9 cellular contexts compared by ENCODE assay signal in the genomic region with DNA sequence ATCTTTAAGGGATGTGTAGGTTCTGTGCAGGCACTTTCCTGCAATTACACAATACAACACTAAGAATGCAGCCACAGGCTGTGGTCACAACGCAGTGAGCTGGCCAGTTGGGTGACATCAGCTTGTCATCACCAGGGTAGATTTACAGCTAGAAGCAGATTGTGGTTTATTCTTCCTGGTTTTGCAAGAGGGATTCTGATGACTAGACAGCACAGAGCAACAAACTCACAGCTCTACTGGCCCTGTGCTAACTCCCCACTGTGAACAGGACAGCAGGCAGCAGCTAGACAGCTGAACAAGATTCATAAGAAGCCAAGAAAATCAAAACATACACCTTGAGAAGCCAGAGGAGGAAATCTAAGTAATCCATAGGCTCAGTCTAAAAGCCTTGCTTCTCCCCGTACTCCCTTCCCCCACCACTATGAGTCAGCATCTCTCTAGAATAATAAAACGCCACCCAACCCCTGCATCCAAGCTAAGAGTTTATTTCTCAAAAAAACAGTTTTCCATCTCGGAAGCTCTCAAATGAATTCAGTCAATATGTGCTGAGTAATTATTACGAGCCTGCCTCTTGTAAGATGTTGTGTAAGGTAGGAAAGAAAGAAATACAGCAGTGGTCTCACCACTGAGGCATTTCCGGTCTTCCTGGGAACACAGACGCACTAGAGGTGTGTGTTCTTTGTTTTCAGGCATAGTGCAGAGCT.
DNase-seq lines count a peak whose midpoint lies in the region; ATAC-seq and TF ChIP-seq lines count a peak whose summit lies in the region.
"Had no signal": no experiment of that assay in that cellular context is flagged by ENCODE, and none has a peak within 500 bp of the region (broad histone marks: within the 10 kb centered on the region; RNA-seq: fewer than 3 reads in every experiment).

No MANE protein-coding gene starts in this region.

- H3K36me3 ChIP-seq in Loucy (ENCODE audit: insufficient read depth, low read length): peaks cover 1% of the 10 kb centered on the region; the same call in 1 of the 2 replicates
- H3K36me3 ChIP-seq in CD8-positive, alpha-beta memory T cell (ENCODE audit: insufficient read depth, low read length): no peaks in the 10 kb centered on the region

- no peak overlapping the region for H3K27ac ChIP-seq in CD8-positive, alpha-beta memory T cell (ENCODE audit: low read depth, low read length)

- ATAC-seq in GM21825 (IDR thresholded peaks at IDR 0.05; ENCODE audit: unreplicated experiment): peak; percentile 87
- ATAC-seq in GM19351 (IDR thresholded peaks at IDR 0.05; ENCODE audit: unreplicated experiment): no peak

- peaks cover 9% of the 10 kb centered on the region; the same call in 1 of the 2 replicates for H3F3A ChIP-seq in Loucy (ENCODE audit: low read depth)

- no peaks in the 10 kb centered on the region for H3K79me2 ChIP-seq in Loucy (ENCODE audit: insufficient read depth, low read length)

- CTCF ChIA-PET in CD8-positive, alpha-beta memory T cell (lab: Charles Lee): no interaction called here

- H3K4me3 ChIP-seq in Loucy (ENCODE audit: low read length, poor library complexity, severe bottlenecking): peak overlapping the region; percentile 33
- no peak overlapping the region for H3K4me3 ChIP-seq in CD8-positive, alpha-beta memory T cell (ENCODE audit: low read length)

- H3K27ac Mint-ChIP-seq in glutamatergic neuron (ENCODE audit: unreplicated experiment) (peak overlapping the region; percentile 95), osteocyte (ENCODE audit: unreplicated experiment) (peak overlapping the region; percentile 97)
- H3K27ac Mint-ChIP-seq in CD8-positive, alpha-beta memory T cell: peak overlapping the region in 2 of 8 donors; percentile 19 to 53
- H3K27ac Mint-ChIP-seq: activated naive CD4-positive, alpha-beta T cell treated with anti-CD3 and anti-CD28 coated beads, Interleukin-2, amount 50 U/mL, for 24 hours had no signal

- H4K20me1 ChIP-seq in Loucy (ENCODE audit: insufficient read depth, low read length, poor library complexity, severe bottlenecking): no peaks in the 10 kb centered on the region

- DNase-seq in EL (peak; percentile 99), glutamatergic neuron (no peak), osteocyte (ENCODE audit: extremely low spot score, unreplicated experiment) (no peak)
- peak; percentile 46 to 55 for DNase-seq in activated T-cell treated with anti-CD3 and anti-CD28 coated beads, Interleukin-2, amount 50 U/mL, for 48 hours
- DNase-seq in CD8-positive, alpha-beta memory T cell: no peak

- peak overlapping the region; percentile 64 for H3K9ac ChIP-seq in Loucy (ENCODE audit: low read depth, low read length, poor library complexity, severe bottlenecking)

- H3K27me3 Mint-ChIP-seq in glutamatergic neuron (ENCODE audit: unreplicated experiment): peaks cover 4% of the 10 kb centered on the region
- no peaks in the 10 kb centered on the region for H3K27me3 Mint-ChIP-seq in osteocyte (ENCODE audit: unreplicated experiment)
- H3K27me3 Mint-ChIP-seq in CD8-positive, alpha-beta memory T cell: no peaks in the 10 kb centered on the region
- H3K27me3 Mint-ChIP-seq: activated naive CD4-positive, alpha-beta T cell treated with anti-CD3 and anti-CD28 coated beads, Interleukin-2, amount 50 U/mL, for 24 hours had no signal

- no peaks in the 10 kb centered on the region for H3K27me3 ChIP-seq in Loucy (ENCODE audit: insufficient read depth, low read length, poor library complexity, severe bottlenecking)
- H3K27me3 ChIP-seq in CD8-positive, alpha-beta memory T cell (ENCODE audit: insufficient read depth, low read length, poor library complexity, severe bottlenecking): no peaks in the 10 kb centered on the region

- TF ChIP-seq CTCF in Loucy (conservative IDR thresholded peaks at IDR 0.05; ENCODE audit: low read length): no peak
- no peak for TF ChIP-seq CTCF in glutamatergic neuron (IDR thresholded peaks at IDR 0.05; ENCODE audit: partially characterized antibody, unreplicated experiment)
- no peak for TF ChIP-seq CTCF in osteocyte (IDR thresholded peaks at IDR 0.05)

- H3K9me3 Mint-ChIP-seq in glutamatergic neuron (ENCODE audit: unreplicated experiment) (no peaks in the 10 kb centered on the region), osteocyte (ENCODE audit: unreplicated experiment) (no peaks in the 10 kb centered on the region)
- no peaks in the 10 kb centered on the region for H3K9me3 Mint-ChIP-seq in CD8-positive, alpha-beta memory T cell
- H3K9me3 Mint-ChIP-seq: activated naive CD4-positive, alpha-beta T cell treated with anti-CD3 and anti-CD28 coated beads, Interleukin-2, amount 50 U/mL, for 24 hours had no signal

- H3K4me1 Mint-ChIP-seq in glutamatergic neuron (ENCODE audit: low read depth, unreplicated experiment): peaks cover 16% of the 10 kb centered on the region
- H3K4me1 Mint-ChIP-seq in osteocyte (ENCODE audit: unreplicated experiment): peaks cover 31% of the 10 kb centered on the region
- H3K4me1 Mint-ChIP-seq in CD8-positive, alpha-beta memory T cell: peaks cover 13 to 32% (median 16%) of the 10 kb centered on the region in 3 donors
- H3K4me1 Mint-ChIP-seq: activated naive CD4-positive, alpha-beta T cell treated with anti-CD3 and anti-CD28 coated beads, Interleukin-2, amount 50 U/mL, for 24 hours had no signal

- H3K4me1 ChIP-seq in Loucy (ENCODE audit: insufficient read depth, low read length, poor library complexity, severe bottlenecking): peaks cover 42% of the 10 kb centered on the region
- no peaks in the 10 kb centered on the region for H3K4me1 ChIP-seq in CD8-positive, alpha-beta memory T cell (ENCODE audit: insufficient read depth, low read length)

- POLR2A ChIA-PET in CD8-positive, alpha-beta memory T cell (lab: Charles Lee): interaction anchor here (0.5 kb wide), 1 partner anchor 9 kb away, joined by 3 read pairs; no protein-coding TSS in a partner anchor

- no peaks in the 10 kb centered on the region for H3K9me2 ChIP-seq in Loucy (replicated peaks; ENCODE audit: low read depth, low read length)

- no peaks in the 10 kb centered on the region for H3K36me3 Mint-ChIP-seq in glutamatergic neuron (ENCODE audit: unreplicated experiment)
- peaks cover 3% of the 10 kb centered on the region for H3K36me3 Mint-ChIP-seq in osteocyte (ENCODE audit: unreplicated experiment)
- peaks cover 26 to 70% (median 41%) of the 10 kb centered on the region in 3 donors for H3K36me3 Mint-ChIP-seq in CD8-positive, alpha-beta memory T cell

- peak overlapping the region; percentile 61 for H2AFZ ChIP-seq in Loucy (ENCODE audit: low read length)

- H3K4me2 ChIP-seq in Loucy (ENCODE audit: low read depth, low read length, poor library complexity, severe bottlenecking): peak overlapping the region; percentile 73

- no peaks in the 10 kb centered on the region for H3K9me3 ChIP-seq in Loucy (ENCODE audit: insufficient read depth, low read depth, low read length)
- H3K9me3 ChIP-seq in CD8-positive, alpha-beta memory T cell (ENCODE audit: low read length): no peaks in the 10 kb centered on the region

- H3K4me3 Mint-ChIP-seq in glutamatergic neuron (ENCODE audit: unreplicated experiment): peak overlapping the region; percentile 49
- H3K4me3 Mint-ChIP-seq in osteocyte (ENCODE audit: unreplicated experiment): peak overlapping the region; percentile 70
- H3K4me3 Mint-ChIP-seq in CD8-positive, alpha-beta memory T cell: no peak overlapping the region
- H3K4me3 Mint-ChIP-seq: activated naive CD4-positive, alpha-beta T cell treated with anti-CD3 and anti-CD28 coated beads, Interleukin-2, amount 50 U/mL, for 24 hours had no signal

Comparison
In these comparisons a context has a peak if more than half of its experiments do, and no peak if none do; other contexts are left out.
1. DNase-seq: peak in EL (single experiment) and activated T-cell treated with anti-CD3 and anti-CD28 coated beads, Interleukin-2, amount 50 U/mL, for 48 hours (2 of 2); none in glutamatergic neuron (single experiment), osteocyte (single experiment) and CD8-positive, alpha-beta memory T cell (0 of 5).
2. H3K4me3 Mint-ChIP-seq: peak in glutamatergic neuron (single experiment) and osteocyte (single experiment); none in CD8-positive, alpha-beta memory T cell (0 of 7).